Comparison of ENCODE assay signal across 21 cellular contexts in the genomic region with DNA sequence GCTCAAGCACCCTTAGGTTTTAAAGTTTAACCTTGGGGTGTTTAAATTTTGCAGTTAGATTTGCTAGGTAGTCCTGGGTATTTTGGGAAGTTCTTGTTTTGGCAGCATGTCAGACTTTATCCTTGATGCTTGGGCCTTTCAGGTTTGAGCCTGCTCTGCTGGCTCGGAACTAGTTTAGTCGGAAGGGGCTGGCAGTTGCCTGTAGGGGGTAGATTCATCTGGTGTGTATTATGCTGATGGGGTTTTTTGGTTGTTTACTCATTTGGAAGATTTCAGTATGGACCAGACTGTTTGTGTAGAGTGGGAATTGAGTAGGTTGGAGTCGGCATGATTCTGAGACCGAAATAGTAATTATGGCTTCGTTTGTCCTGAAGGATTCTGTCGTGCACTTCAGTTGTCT. TPM values are rescaled to one million over a fixed set of nuclear protein-coding genes. Genes with fewer than 3 reads are reported as not detected.
DNase-seq lines count a peak whose midpoint lies in the region; ATAC-seq and TF ChIP-seq lines count a peak whose summit lies in the region.
"Had no signal": no experiment of that assay in that cellular context is flagged by ENCODE, and none has a peak within 500 bp of the region (broad histone marks: within the 10 kb centered on the region; RNA-seq: fewer than 3 reads in every experiment).

No MANE protein-coding gene starts in this region.

- H3K4me3 Mint-ChIP-seq in Calu3 (ENCODE audit: low read depth, unreplicated experiment) (no peak overlapping the region), memory B cell (no peak overlapping the region)
- no peak overlapping the region for H3K4me3 Mint-ChIP-seq in activated T-helper 17 cell treated with anti-CD3 and anti-CD28 coated beads, Interleukin-2, amount 50 U/mL, for 72 hours
- H3K4me3 Mint-ChIP-seq: activated T-cell treated with anti-CD3 and anti-CD28 coated beads, Interleukin-2, amount 50 U/mL, for 4 hours had no signal

- 53 to 55% methylated on average over 6 of the region's 6 CpGs for WGBS in lower leg skin, 2 donors

- no peak overlapping the region for H3K27ac ChIP-seq in BLaER1 treated with 17β-estradiol and CSF1 and Interleukin-3, amounts not matched to agents 10 nM and 100 nM
- H3K27ac ChIP-seq in effector memory CD4-positive, alpha-beta T cell (ENCODE audit: insufficient read depth, low read length, poor library complexity, severe bottlenecking): no peak overlapping the region
- H3K27ac ChIP-seq: left lung, parathyroid adenoma had no signal

- no peak for DNase-seq in Calu3
- DNase-seq in memory B cell (ENCODE audit: low spot score in 2 of 2): no peak
- DNase-seq in lower leg skin (ENCODE audit: low spot score in 2 of 2): no peak
- DNase-seq in effector memory CD4-positive, alpha-beta T cell: no peak
- DNase-seq: activated T-cell treated with anti-CD3 and anti-CD28 coated beads, Interleukin-2, amount 50 U/mL, for 4 hours; amniotic stem cell; DMS79; foreskin melanocyte; Karpas-422; NCI-H1105 treated with DMSO at 0.1 percent for 48 hours; NCI-H69; PC-3; SK-N-SH; stimulated activated CD4-positive, alpha-beta T cell treated with anti-CD3 and anti-CD28 coated beads, Interleukin-2, amount 100 ng/mL, for 48 hours; T1000 had no signal

- H3K36me3 Mint-ChIP-seq in Calu3 (ENCODE audit: insufficient read depth, unreplicated experiment): peaks cover 42% of the 10 kb centered on the region
- H3K36me3 Mint-ChIP-seq in activated T-helper 17 cell treated with anti-CD3 and anti-CD28 coated beads, Interleukin-2, amount 50 U/mL, for 72 hours (ENCODE audit: low read depth): peaks cover 73% of the 10 kb centered on the region
- peaks cover 7% of the 10 kb centered on the region for H3K36me3 Mint-ChIP-seq in memory B cell

- peak overlapping the region; percentile 42 to 75 (median 67) for H3K4me2 ChIP-seq in BLaER1 treated with 17β-estradiol and CSF1 and Interleukin-3, amounts not matched to agents 10 nM and 100 nM
- H3K4me2 ChIP-seq: SK-N-SH had no signal

- H3K9me3 Mint-ChIP-seq in Calu3 (ENCODE audit: low read depth, unreplicated experiment) (no peaks in the 10 kb centered on the region), memory B cell (no peaks in the 10 kb centered on the region)
- no peaks in the 10 kb centered on the region for H3K9me3 Mint-ChIP-seq in activated T-helper 17 cell treated with anti-CD3 and anti-CD28 coated beads, Interleukin-2, amount 50 U/mL, for 72 hours
- H3K9me3 Mint-ChIP-seq: activated T-cell treated with anti-CD3 and anti-CD28 coated beads, Interleukin-2, amount 50 U/mL, for 4 hours had no signal

- H3K9ac ChIP-seq in BLaER1 treated with 17β-estradiol and CSF1 and Interleukin-3, amounts not matched to agents 10 nM and 100 nM: peak overlapping the region in 7 of 11 experiments; percentile 0 to 45 (median 32); a peak in 5 of 22 replicates
- H3K9ac ChIP-seq: parathyroid adenoma, SK-N-SH had no signal

- TF ChIP-seq POLR2A in lower leg skin (IDR thresholded peaks at IDR 0.05): no peak

- H3K4me1 ChIP-seq in BLaER1 treated with 17β-estradiol and CSF1 and Interleukin-3, amounts not matched to agents 10 nM and 100 nM: peaks cover 56 to 86% (median 74%) of the 10 kb centered on the region in 10 experiments
- H3K4me1 ChIP-seq in effector memory CD4-positive, alpha-beta T cell (ENCODE audit: control insufficient read depth, insufficient read depth, low read length, poor library complexity, severe bottlenecking): no peaks in the 10 kb centered on the region
- H3K4me1 ChIP-seq: HAP-1, parathyroid adenoma had no signal

- TF ChIP-seq CTCF in Calu3 (IDR thresholded peaks at IDR 0.05; ENCODE audit: unreplicated experiment) (no peak), lower leg skin (IDR thresholded peaks at IDR 0.05) (no peak)

- H3K36me3 ChIP-seq in BLaER1 treated with 17β-estradiol and CSF1 and Interleukin-3, amounts not matched to agents 10 nM and 100 nM: peaks cover 47 to 100% (median 99%) of the 10 kb centered on the region in 11 experiments
- peaks cover 36% of the 10 kb centered on the region for H3K36me3 ChIP-seq in effector memory CD4-positive, alpha-beta T cell (ENCODE audit: control insufficient read depth, insufficient read depth, low read length)

- H4K20me1 ChIP-seq in BLaER1 treated with 17β-estradiol and CSF1 and Interleukin-3, amounts not matched to agents 10 nM and 100 nM: peaks cover 98 to 100% (median 100%) of the 10 kb centered on the region in 11 experiments

- no peak overlapping the region for H3K4me3 ChIP-seq in BLaER1 treated with 17β-estradiol and CSF1 and Interleukin-3, amounts not matched to agents 10 nM and 100 nM
- no peak overlapping the region for H3K4me3 ChIP-seq in lower leg skin (ENCODE audit: low read depth, poor library complexity, severe bottlenecking)
- H3K4me3 ChIP-seq in effector memory CD4-positive, alpha-beta T cell (ENCODE audit: insufficient read depth, low read depth, low read length, poor library complexity, severe bottlenecking): no peak overlapping the region
- H3K4me3 ChIP-seq: HAP-1, left lung had no signal

- intact Hi-C loops in Calu3 (cut with micrococcal nuclease; ENCODE audit: unreplicated experiment) (no loop called here), lower leg skin (cut with DNase I; ENCODE audit: low total_unique reads) (no loop called here)

- H3K27me3 Mint-ChIP-seq in Calu3 (ENCODE audit: unreplicated experiment): no peaks in the 10 kb centered on the region
- H3K27me3 Mint-ChIP-seq in activated T-helper 17 cell treated with anti-CD3 and anti-CD28 coated beads, Interleukin-2, amount 50 U/mL, for 72 hours: no peaks in the 10 kb centered on the region
- no peaks in the 10 kb centered on the region for H3K27me3 Mint-ChIP-seq in memory B cell

- ATAC-seq in activated T-helper 17 cell treated with anti-CD3 and anti-CD28 coated beads, Interleukin-2, amount 50 U/mL, for 72 hours (replicated peaks): no peak
- ATAC-seq in memory B cell (ENCODE audit: low read depth) (no peak), HG03565 (IDR thresholded peaks at IDR 0.05; ENCODE audit: unreplicated experiment) (no peak)
- ATAC-seq: activated T-cell treated with anti-CD3 and anti-CD28 coated beads, Interleukin-2, amount 50 U/mL, for 4 hours; left lung; PC-3 had no signal

- BruUV-seq in Calu3 (replicated peaks; lab: Mats Ljungman, UMichigan): no TSS peak

- H3K9me3 ChIP-seq in BLaER1 treated with 17β-estradiol and CSF1 and Interleukin-3, amounts not matched to agents 10 nM and 100 nM (replicated peaks in 1 of 11): no peaks in the 10 kb centered on the region
- no peaks in the 10 kb centered on the region for H3K9me3 ChIP-seq in effector memory CD4-positive, alpha-beta T cell (ENCODE audit: control insufficient read depth, low read length)
- H3K9me3 ChIP-seq: HAP-1, left lung, SK-N-SH had no signal

- H3K27ac Mint-ChIP-seq in Calu3 (ENCODE audit: unreplicated experiment) (peak overlapping the region; percentile 24), memory B cell (peak overlapping the region; percentile 32)
- H3K27ac Mint-ChIP-seq in activated T-helper 17 cell treated with anti-CD3 and anti-CD28 coated beads, Interleukin-2, amount 50 U/mL, for 72 hours: peak overlapping the region; percentile 70

- CTCF ChIA-PET in Calu3 (lab: Charles Lee): no interaction called here

- no peaks in the 10 kb centered on the region for H3K27me3 ChIP-seq in BLaER1 treated with 17β-estradiol and CSF1 and Interleukin-3, amounts not matched to agents 10 nM and 100 nM
- H3K27me3 ChIP-seq in effector memory CD4-positive, alpha-beta T cell (replicated peaks; ENCODE audit: control insufficient read depth, insufficient read depth, low read length, poor library complexity, severe bottlenecking): no peaks in the 10 kb centered on the region
- H3K27me3 ChIP-seq: left lung had no signal

- H3K4me1 Mint-ChIP-seq in Calu3 (ENCODE audit: low read depth, unreplicated experiment): no peaks in the 10 kb centered on the region
- H3K4me1 Mint-ChIP-seq in activated T-helper 17 cell treated with anti-CD3 and anti-CD28 coated beads, Interleukin-2, amount 50 U/mL, for 72 hours: peaks cover 12% of the 10 kb centered on the region
- H3K4me1 Mint-ChIP-seq in memory B cell: peaks cover 33% of the 10 kb centered on the region

RNA-seq across cellular contexts. Expression of a gene that starts 15.1 kb away (rescaled TPM):
- total RNA-seq in Calu3 (2022) (262 and 267 TPM in 2 replicates), lower leg skin (100 to 1,000 TPM in 2 of 4 donors, 10 to 100 TPM in 2; 71.8 to 122 (median 97.3) TPM)
- 100 to 1,000 TPM; 286 to 439 TPM for total RNA-seq in activated T-helper 17 cell treated with anti-CD3 and anti-CD28 coated beads, Interleukin-2, amount 50 U/mL, for 72 hours

RNA-seq across cellular contexts. Expression of a gene that starts 32.0 kb away (rescaled TPM):
- total RNA-seq in Calu3 (2022) (44.1 and 44.9 TPM in 2 replicates), lower leg skin (10 to 100 TPM; 25.1 to 33.7 (median 31.0) TPM)
- total RNA-seq in activated T-helper 17 cell treated with anti-CD3 and anti-CD28 coated beads, Interleukin-2, amount 50 U/mL, for 72 hours: 10 to 100 TPM; 36.9 to 61.3 TPM

RNA-seq across cellular contexts. Expression of a gene that starts 43.9 kb away (rescaled TPM):
- total RNA-seq in Calu3 (2022): 130 and 151 TPM in 2 replicates
- total RNA-seq in activated T-helper 17 cell treated with anti-CD3 and anti-CD28 coated beads, Interleukin-2, amount 50 U/mL, for 72 hours: 10 to 100 TPM; 64.8 to 84.9 TPM
- total RNA-seq in lower leg skin: 100 to 1,000 TPM; 100 to 180 (median 129) TPM

RNA-seq across cellular contexts. Expression of a gene that starts 48.6 kb away (rescaled TPM):
- total RNA-seq in Calu3 (2022): 126 and 138 TPM in 2 replicates
- 100 to 1,000 TPM; 185 to 209 TPM for total RNA-seq in activated T-helper 17 cell treated with anti-CD3 and anti-CD28 coated beads, Interleukin-2, amount 50 U/mL, for 72 hours
- 100 to 1,000 TPM; 182 to 245 (median 218) TPM for total RNA-seq in lower leg skin
